In genomic region chr7:66673124-66673639, GRCh38 we compare ENCODE assay signal across 8 cellular contexts. TPM values are rescaled to one million over a fixed set of nuclear protein-coding genes. Genes with fewer than 3 reads are reported as not detected.
A peak's percentile ranks its signal among the peaks of the same experiment; 100 is the strongest.
DNase-seq lines count a peak whose midpoint lies in the region; ATAC-seq and TF ChIP-seq lines count a peak whose summit lies in the region.
"Not testable (repeated sequence)": the region's sequence is repeated elsewhere in the genome, so short reads cannot be mapped to it uniquely, and the experiment has no call there.

No MANE protein-coding gene starts in this region.

- TF ChIP-seq CTCF in chondrocyte (IDR thresholded peaks at IDR 0.05): not testable (repeated sequence)

- not testable (repeated sequence) for H3K4me1 Mint-ChIP-seq in activated T-helper 2 cell treated with anti-CD3 and anti-CD28 coated beads, Interferon-gamma antibody, Interleukin-2, Interleukin-4, amounts not matched to agents 10 μg/mL and 5 μg/mL and 100 μg/mL, durations not matched to agents 14 hours and 24 hours and 36 hours (ENCODE audit: low read depth); chondrocyte (ENCODE audit: low read depth); natural killer cell treated with Interleukin-12 subunit alpha and Interleukin-12 subunit beta and Interleukin-15 and Interleukin-18, amount 100 ng/mL, for 72 hours (ENCODE audit: low read depth in 2 of 2)

- intact Hi-C loops in activated T-helper 2 cell treated with anti-CD3 and anti-CD28 coated beads, Interferon-gamma antibody, Interleukin-2, Interleukin-4, amounts not matched to agents 10 μg/mL and 5 μg/mL and 100 μg/mL, durations not matched to agents 14 hours and 24 hours and 36 hours (cut with micrococcal nuclease); Right ventricle myocardium inferior (cut with DNase I): not testable (repeated sequence)

- peak; percentile 49 for ATAC-seq in HG03439 (IDR thresholded peaks at IDR 0.05; ENCODE audit: unreplicated experiment)
- peak; percentile 84 for ATAC-seq in SK-N-SH treated with all-trans-retinoic acid at 6 μM for 48 hours
- peak; percentile 6 for ATAC-seq in Right ventricle myocardium inferior
- ATAC-seq in natural killer cell treated with Interleukin-12 subunit alpha and Interleukin-12 subunit beta and Interleukin-15 and Interleukin-18, amount 100 ng/mL, for 72 hours: peak; percentile 61 to 85

- H3K27me3 Mint-ChIP-seq in activated T-helper 2 cell treated with anti-CD3 and anti-CD28 coated beads, Interferon-gamma antibody, Interleukin-2, Interleukin-4, amounts not matched to agents 10 μg/mL and 5 μg/mL and 100 μg/mL, durations not matched to agents 14 hours and 24 hours and 36 hours (ENCODE audit: low read depth); chondrocyte (ENCODE audit: low read depth); natural killer cell treated with Interleukin-12 subunit alpha and Interleukin-12 subunit beta and Interleukin-15 and Interleukin-18, amount 100 ng/mL, for 72 hours: not testable (repeated sequence)

- peak overlapping the region; percentile 84 for H3K27ac Mint-ChIP-seq in activated T-helper 2 cell treated with anti-CD3 and anti-CD28 coated beads, Interferon-gamma antibody, Interleukin-2, Interleukin-4, amounts not matched to agents 10 μg/mL and 5 μg/mL and 100 μg/mL, durations not matched to agents 14 hours and 24 hours and 36 hours
- H3K27ac Mint-ChIP-seq in chondrocyte (ENCODE audit: unreplicated experiment): peak overlapping the region; percentile 51
- H3K27ac Mint-ChIP-seq in natural killer cell treated with Interleukin-12 subunit alpha and Interleukin-12 subunit beta and Interleukin-15 and Interleukin-18, amount 100 ng/mL, for 72 hours: peak overlapping the region in 1 of 2 donors; percentile 72

- H3K4me3 Mint-ChIP-seq in activated T-helper 2 cell treated with anti-CD3 and anti-CD28 coated beads, Interferon-gamma antibody, Interleukin-2, Interleukin-4, amounts not matched to agents 10 μg/mL and 5 μg/mL and 100 μg/mL, durations not matched to agents 14 hours and 24 hours and 36 hours (ENCODE audit: low read depth); chondrocyte (ENCODE audit: unreplicated experiment): not testable (repeated sequence)
- peak overlapping the region; percentile 45 for H3K4me3 Mint-ChIP-seq in natural killer cell treated with Interleukin-12 subunit alpha and Interleukin-12 subunit beta and Interleukin-15 and Interleukin-18, amount 100 ng/mL, for 72 hours

- H3K27ac ChIP-seq in substantia nigra (ENCODE audit: low read depth, low read length, poor library complexity, severe bottlenecking): peak overlapping the region; percentile 35

- peak; percentile 36 for DNase-seq in Daoy (ENCODE audit: low read depth)
- DNase-seq in activated T-helper 2 cell treated with anti-CD3 and anti-CD28 coated beads, Interferon-gamma antibody, Interleukin-2, Interleukin-4, amounts not matched to agents 10 μg/mL and 5 μg/mL and 100 μg/mL, durations not matched to agents 14 hours and 24 hours and 36 hours (ENCODE audit: low spot score); chondrocyte (ENCODE audit: low spot score); Right ventricle myocardium inferior (ENCODE audit: missing footprints); natural killer cell treated with Interleukin-12 subunit alpha and Interleukin-12 subunit beta and Interleukin-15 and Interleukin-18, amount 100 ng/mL, for 72 hours (ENCODE audit: low spot score); substantia nigra (lab: John Stamatoyannopoulos, UW): not testable (repeated sequence)

- not testable (repeated sequence) for H3K9me3 Mint-ChIP-seq in activated T-helper 2 cell treated with anti-CD3 and anti-CD28 coated beads, Interferon-gamma antibody, Interleukin-2, Interleukin-4, amounts not matched to agents 10 μg/mL and 5 μg/mL and 100 μg/mL, durations not matched to agents 14 hours and 24 hours and 36 hours; chondrocyte (ENCODE audit: low read depth); natural killer cell treated with Interleukin-12 subunit alpha and Interleukin-12 subunit beta and Interleukin-15 and Interleukin-18, amount 100 ng/mL, for 72 hours

- H3K36me3 Mint-ChIP-seq in activated T-helper 2 cell treated with anti-CD3 and anti-CD28 coated beads, Interferon-gamma antibody, Interleukin-2, Interleukin-4, amounts not matched to agents 10 μg/mL and 5 μg/mL and 100 μg/mL, durations not matched to agents 14 hours and 24 hours and 36 hours (ENCODE audit: low read depth); chondrocyte (ENCODE audit: low read depth); natural killer cell treated with Interleukin-12 subunit alpha and Interleukin-12 subunit beta and Interleukin-15 and Interleukin-18, amount 100 ng/mL, for 72 hours: not testable (repeated sequence)

RNA-seq across cellular contexts. Expression of gene KCTD7, which starts 44.5 kb away (rescaled TPM):
- total RNA-seq in Daoy (2014; rRNA removed; shearing (Covaris generic)): 9.0 and 10.7 TPM in 2 replicates
- total RNA-seq in activated T-helper 2 cell treated with anti-CD3 and anti-CD28 coated beads, Interferon-gamma antibody, Interleukin-2, Interleukin-4, amounts not matched to agents 10 μg/mL and 5 μg/mL and 100 μg/mL, durations not matched to agents 14 hours and 24 hours and 36 hours: 10.3 and 12.0 TPM in 2 replicates
- total RNA-seq in chondrocyte (16.4 to 22.6 TPM (median 21.5 TPM) in 3 replicates), Right ventricle myocardium inferior (7.8 TPM)
- total RNA-seq in natural killer cell treated with Interleukin-12 subunit alpha and Interleukin-12 subunit beta and Interleukin-15 and Interleukin-18, amount 100 ng/mL, for 72 hours: 10 to 100 TPM; 10.4 to 14.8 TPM

Comparison
In these comparisons a context has a peak if more than half of its experiments do, and no peak if none do; other contexts are left out.
1. ATAC-seq: peak in every context shown above with its lines; median percentile 84 in SK-N-SH treated with all-trans-retinoic acid at 6 μM for 48 hours; 73 in natural killer cell treated with Interleukin-12 subunit alpha and Interleukin-12 subunit beta and Interleukin-15 and Interleukin-18, amount 100 ng/mL, for 72 hours; 49 in HG03439; 6 in Right ventricle myocardium inferior.